In genomic region chr19:41264581-41265375, GRCh38 we compare ENCODE assay signal across 8 cellular contexts. TPM values are rescaled to one million over a fixed set of nuclear protein-coding genes. Genes with fewer than 3 reads are reported as not detected.
DNase-seq lines count a peak whose midpoint lies in the region; ATAC-seq and TF ChIP-seq lines count a peak whose summit lies in the region.

No MANE protein-coding gene starts in this region.

- peaks cover 48% of the 10 kb centered on the region for H3K4me1 Mint-ChIP-seq in activated B cell treated with CpG ODN at 0.5 μM for 24 hours
- peaks cover 43% of the 10 kb centered on the region for H3K4me1 Mint-ChIP-seq in chondrocyte (ENCODE audit: low read depth)

- DNase-seq in GM10266 (ENCODE audit: extremely low spot score) = peak; percentile 46
- peak; percentile 26 to 47 for DNase-seq in Kasumi-1 (lab: John Stamatoyannopoulos, UW)
- no peak for DNase-seq in activated B cell treated with CpG ODN at 0.5 μM for 24 hours
- no peak for DNase-seq in chondrocyte (ENCODE audit: low spot score)
- DNase-seq in stimulated activated CD4-positive, alpha-beta T cell treated with anti-CD3 and anti-CD28 coated beads, TNF-alpha, amount 100 ng/mL, for 4 hours (ENCODE audit: low read depth in 3 of 3) = peak in 2 of 3 experiments; percentile 26 to 53
- DNase-seq in cerebellar nuclear complex (lab: John Stamatoyannopoulos, UW) = no peak

- POLR2A ChIA-PET in activated B cell treated with CpG ODN at 0.5 μM for 24 hours (lab: Charles Lee) = interaction anchor here (0.6 to 5.5 kb wide), 20 partner anchors 8 to 1199 kb away, joined by 3 to 69 read pairs (median 10); partner anchors contain the start of genes B9D2, CCDC97, COQ8B and DMAC2

- no peaks in the 10 kb centered on the region for H3K27me3 ChIP-seq in liver (ENCODE audit: control insufficient read depth in 4 of 4, insufficient read depth in 4 of 4, low read length in 3 of 4)

- H3K9ac ChIP-seq in liver (ENCODE audit: low read depth in 1 of 2, low read length in 2 of 2) = peak overlapping the region; percentile 77 to 93

- no peaks in the 10 kb centered on the region for H3K9me3 Mint-ChIP-seq in activated B cell treated with CpG ODN at 0.5 μM for 24 hours
- no peaks in the 10 kb centered on the region for H3K9me3 Mint-ChIP-seq in chondrocyte (ENCODE audit: low read depth)

- CTCF ChIA-PET in activated B cell treated with CpG ODN at 0.5 μM for 24 hours (lab: Charles Lee) = interaction anchor here (1.0 to 3.9 kb wide), 5 partner anchors 43 to 602 kb away, joined by 3 to 30 read pairs (median 5); partner anchors contain the start of gene B9D2

- peaks cover 2 to 16% (median 16%) of the 10 kb centered on the region in 4 donors for H3K36me3 ChIP-seq in liver (ENCODE audit: control insufficient read depth in 4 of 4, insufficient read depth in 3 of 4, low read depth in 1 of 4, low read length in 3 of 4)

- under 1% methylated on average over 75 of the region's 75 CpGs for WGBS in liver

- TF ChIP-seq CTCF in GM10266 (IDR thresholded peaks at IDR 0.05; ENCODE audit: control insufficient read depth, insufficient read depth, low read depth, missing control alignments) = no peak
- TF ChIP-seq CTCF in activated B cell treated with CpG ODN at 0.5 μM for 24 hours (IDR thresholded peaks at IDR 0.05) = no peak
- TF ChIP-seq CTCF in chondrocyte (IDR thresholded peaks at IDR 0.05) = peak; percentile 48
- TF ChIP-seq CTCF in liver (IDR thresholded peaks at IDR 0.05; ENCODE audit: low read depth, low read length, missing input control) = no peak

- no peaks in the 10 kb centered on the region for H3K9me3 ChIP-seq in liver (ENCODE audit: control insufficient read depth in 4 of 4, low read length in 3 of 4)

- ATAC-seq in activated B cell treated with CpG ODN at 0.5 μM for 24 hours (ENCODE audit: low read depth) = no peak
- ATAC-seq in HG03045 (IDR thresholded peaks at IDR 0.05; ENCODE audit: unreplicated experiment) = no peak

- H3K27me3 Mint-ChIP-seq in activated B cell treated with CpG ODN at 0.5 μM for 24 hours (no peaks in the 10 kb centered on the region), chondrocyte (ENCODE audit: low read depth) (no peaks in the 10 kb centered on the region)

- H3K36me3 Mint-ChIP-seq in activated B cell treated with CpG ODN at 0.5 μM for 24 hours (ENCODE audit: low read depth) = peaks cover 49% of the 10 kb centered on the region
- H3K36me3 Mint-ChIP-seq in chondrocyte (ENCODE audit: low read depth) = peaks cover 2% of the 10 kb centered on the region

- intact Hi-C loops in activated B cell treated with CpG ODN at 0.5 μM for 24 hours (cut with micrococcal nuclease) = loop anchor here (1.0 to 10.0 kb wide), 6 partner anchors 33 to 1422 kb away; partner anchors contain the start of genes B9D2, BCKDHA, CEACAM21 and EXOSC5

- H3K27ac ChIP-seq in liver (ENCODE audit: low read depth in 1 of 2, low read length in 2 of 2) = peak overlapping the region; percentile 97 to 100

- peak overlapping the region; percentile 68 to 93 (median 84) for H3K4me3 ChIP-seq in liver (ENCODE audit: low read depth in 1 of 3, low read length in 3 of 3)

- H3K4me3 Mint-ChIP-seq in activated B cell treated with CpG ODN at 0.5 μM for 24 hours = peak overlapping the region; percentile 96
- H3K4me3 Mint-ChIP-seq in chondrocyte (ENCODE audit: unreplicated experiment) = peak overlapping the region; percentile 99

- H3K4me1 ChIP-seq in liver (ENCODE audit: control insufficient read depth in 4 of 4, insufficient read depth in 4 of 4, low read length in 3 of 4) = peaks cover 4 to 29% (median 14%) of the 10 kb centered on the region in 4 donors

- H3K27ac Mint-ChIP-seq in activated B cell treated with CpG ODN at 0.5 μM for 24 hours = peak overlapping the region; percentile 99
- peak overlapping the region; percentile 100 for H3K27ac Mint-ChIP-seq in chondrocyte (ENCODE audit: unreplicated experiment)

- TF ChIP-seq RAD21 in liver (IDR thresholded peaks at IDR 0.05) = no peak

TF ChIP-seq in liver, 16 proteins besides CTCF, POLR2A, EP300 and RAD21:
- TF ChIP-seq EGR1 (IDR thresholded peaks at IDR 0.05; ENCODE audit: low read depth in 2 of 2) = no peak
- TF ChIP-seq GABPA (IDR thresholded peaks at IDR 0.05 in 1 of 2, conservative IDR thresholded peaks at IDR 0.05 in 1 of 2) = no peak
- no peak for TF ChIP-seq TAF1 (conservative IDR thresholded peaks at IDR 0.05)
- no peak for TF ChIP-seq ATF3 (IDR thresholded peaks at IDR 0.05)
- TF ChIP-seq NR2F2 (IDR thresholded peaks at IDR 0.05) = no peak
- TF ChIP-seq HNF4A (conservative IDR thresholded peaks at IDR 0.05) = no peak
- no peak for TF ChIP-seq FOXA2 (IDR thresholded peaks at IDR 0.05)
- no peak for TF ChIP-seq REST (IDR thresholded peaks at IDR 0.05)
- no peak for TF ChIP-seq HNF4G (IDR thresholded peaks at IDR 0.05)
- no peak for TF ChIP-seq MAX (IDR thresholded peaks at IDR 0.05)
- TF ChIP-seq YY1 (IDR thresholded peaks at IDR 0.05) = no peak
- no peak for TF ChIP-seq ZBTB33 (IDR thresholded peaks at IDR 0.05)
- no peak for TF ChIP-seq FOXA1 (IDR thresholded peaks at IDR 0.05)
- no peak for TF ChIP-seq JUND (IDR thresholded peaks at IDR 0.05)

RNA-seq across cellular contexts. Expression of gene HNRNPUL1, which starts 0.6 kb away (rescaled TPM):
- total RNA-seq in activated B cell treated with CpG ODN at 0.5 μM for 24 hours (235 and 244 TPM in 2 replicates), chondrocyte (158 to 195 TPM (median 161 TPM) in 3 replicates), liver (10 to 100 TPM; 55.5 to 80.2 TPM)
- 10 to 100 TPM; 34.9 to 35.9 TPM for polyA plus RNA-seq in liver

RNA-seq across cellular contexts. Expression of gene CCDC97, which starts 45.2 kb away (rescaled TPM):
- total RNA-seq in activated B cell treated with CpG ODN at 0.5 μM for 24 hours (61.7 and 65.3 TPM in 2 replicates), chondrocyte (21.8 to 33.2 TPM (median 25.5 TPM) in 3 replicates), liver (1 to 10 TPM; 3.8 to 5.6 TPM)
- 1 to 10 TPM; 5.0 to 5.7 TPM for polyA plus RNA-seq in liver

RNA-seq across cellular contexts. Expression of gene AXL, which starts 45.8 kb away (rescaled TPM):
- not detected in 2 replicates for total RNA-seq in activated B cell treated with CpG ODN at 0.5 μM for 24 hours
- 151 to 218 TPM (median 214 TPM) in 3 replicates for total RNA-seq in chondrocyte
- total RNA-seq in liver = 10 to 100 TPM; 18.2 to 24.8 TPM
- 1 to 10 TPM; 4.3 to 6.0 TPM for polyA plus RNA-seq in liver

Comparison
In these comparisons a context has a peak if more than half of its experiments do, and no peak if none do; other contexts are left out.
1. DNase-seq: peak in GM10266 (single experiment), Kasumi-1 (2 of 2) and stimulated activated CD4-positive, alpha-beta T cell treated with anti-CD3 and anti-CD28 coated beads, TNF-alpha, amount 100 ng/mL, for 4 hours (2 of 3); none in activated B cell treated with CpG ODN at 0.5 μM for 24 hours (single experiment), chondrocyte (single experiment) and cerebellar nuclear complex (0 of 2).
2. RNA of gene AXL, which starts 45.8 kb away (total RNA-seq): 151 to 218 TPM in chondrocyte and 18.2 to 24.8 TPM in liver; not detected in activated B cell treated with CpG ODN at 0.5 μM for 24 hours; every median in the first group is over 10 times any median in the second.